In the genomic region with DNA sequence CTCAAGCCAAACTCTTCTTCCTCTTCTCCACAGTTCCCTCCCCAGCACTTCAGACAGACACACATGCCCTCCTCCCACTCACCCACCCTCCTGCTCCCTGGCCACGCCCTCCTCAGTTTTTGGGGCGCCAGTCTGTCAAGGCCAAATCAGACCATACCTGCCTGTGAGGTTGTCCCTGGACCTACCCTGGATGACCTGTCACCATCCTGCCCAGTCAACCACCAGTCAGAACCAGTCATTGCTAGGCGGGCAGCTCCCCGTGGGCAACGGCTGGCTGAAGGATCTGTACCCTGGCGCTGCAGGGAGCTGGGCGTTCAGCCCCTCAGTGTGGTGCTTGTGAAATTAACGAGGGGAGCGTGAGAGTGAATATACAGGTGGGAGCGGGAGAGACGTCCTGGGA, we compare ENCODE assay signal across 17 cellular contexts. TPM values are rescaled to one million over a fixed set of nuclear protein-coding genes. Genes with fewer than 3 reads are reported as not detected.
DNase-seq lines count a peak whose midpoint lies in the region; ATAC-seq and TF ChIP-seq lines count a peak whose summit lies in the region.
"Had no signal": no experiment of that assay in that cellular context is flagged by ENCODE, and none has a peak within 500 bp of the region (broad histone marks: within the 10 kb centered on the region; RNA-seq: fewer than 3 reads in every experiment).

No MANE protein-coding gene starts in this region.

- peak overlapping the region; percentile 58 for H3K27ac ChIP-seq in 22Rv1
- H3K27ac ChIP-seq: thoracic aorta had no signal

- TF ChIP-seq CTCF in 22Rv1 (IDR thresholded peaks at IDR 0.05) (no peak), nephron (IDR thresholded peaks at IDR 0.05; ENCODE audit: unreplicated experiment in 3 of 3) (no peak)

- H3K36me3 Mint-ChIP-seq in nephron (ENCODE audit: low read depth): no peaks in the 10 kb centered on the region

- H3K27ac Mint-ChIP-seq in nephron: peak overlapping the region; percentile 74 to 97 (median 84)
- H3K27ac Mint-ChIP-seq: T-helper 1 cell treated with Interleukin-12 subunit alpha and Interleukin-12 subunit beta and Interleukin-4 antibody, amounts not matched to agents 30 μg/mL and 1 μg/mL, for 36 hours had no signal

- peak overlapping the region; percentile 82 to 86 (median 84) for H3K4me3 Mint-ChIP-seq in nephron
- H3K4me3 Mint-ChIP-seq: T-helper 1 cell treated with Interleukin-12 subunit alpha and Interleukin-12 subunit beta and Interleukin-4 antibody, amounts not matched to agents 30 μg/mL and 1 μg/mL, for 36 hours had no signal

- peaks cover 19% of the 10 kb centered on the region for H3K27me3 Mint-ChIP-seq in nephron (ENCODE audit: low read depth)

- no peaks in the 10 kb centered on the region for H3K9me3 Mint-ChIP-seq in nephron
- H3K9me3 Mint-ChIP-seq: T-helper 1 cell treated with Interleukin-12 subunit alpha and Interleukin-12 subunit beta and Interleukin-4 antibody, amounts not matched to agents 30 μg/mL and 1 μg/mL, for 36 hours had no signal

- H3K4me1 Mint-ChIP-seq in nephron: no peaks in the 10 kb centered on the region

- ATAC-seq in esophagus mucosa: peak; percentile 58

- peak; percentile 30 for DNase-seq in NCI-H510A (lab: John Stamatoyannopoulos, UW)
- no peak for DNase-seq in NOMO-1 treated with DMSO at 0.1 percent for 48 hours (lab: John Stamatoyannopoulos, UW; ENCODE audit: unreplicated experiment)
- no peak for DNase-seq in HUDEP-2 (lab: John Stamatoyannopoulos, UW; ENCODE audit: unreplicated experiment in 76 of 76)
- DNase-seq in SW 1271 (lab: John Stamatoyannopoulos, UW): no peak
- no peak for DNase-seq in HCEC 1CT
- DNase-seq: activated T-cell treated with anti-CD3 and anti-CD28 coated beads, Interleukin-2, amount 50 U/mL, for 1 hour; effector CD8-positive, alpha-beta T cell; NCI-H1092 treated with DMSO at 0.1 percent for 48 hours; NCI-H2227 treated with DMSO at 0.1 percent for 48 hours; nucleus accumbens; stimulated activated CD4-positive, alpha-beta T cell treated with anti-CD3 and anti-CD28 coated beads, Interleukin-15, amount 100 ng/mL, for 24 hours had no signal

RNA-seq across cellular contexts. Expression of a gene that starts 0.7 kb away (rescaled TPM):
- 15.2 TPM for total RNA-seq in esophagus mucosa
- total RNA-seq: HT1080, thoracic aorta had no signal

RNA-seq across cellular contexts. Expression of a gene that starts 14.9 kb away (rescaled TPM):
- 10.8 TPM for total RNA-seq in esophagus mucosa
- total RNA-seq: HT1080 had no signal

RNA-seq across cellular contexts. Expression of a gene that starts 16.1 kb away (rescaled TPM):
- 4.1 TPM for total RNA-seq in esophagus mucosa

RNA-seq across cellular contexts. Expression of a gene that starts 52.9 kb away (rescaled TPM):
- 0.48 TPM for total RNA-seq in esophagus mucosa
- total RNA-seq: HT1080, thoracic aorta had no signal
